Comparison of ENCODE assay signal across 1 cellular context in the genomic region with DNA sequence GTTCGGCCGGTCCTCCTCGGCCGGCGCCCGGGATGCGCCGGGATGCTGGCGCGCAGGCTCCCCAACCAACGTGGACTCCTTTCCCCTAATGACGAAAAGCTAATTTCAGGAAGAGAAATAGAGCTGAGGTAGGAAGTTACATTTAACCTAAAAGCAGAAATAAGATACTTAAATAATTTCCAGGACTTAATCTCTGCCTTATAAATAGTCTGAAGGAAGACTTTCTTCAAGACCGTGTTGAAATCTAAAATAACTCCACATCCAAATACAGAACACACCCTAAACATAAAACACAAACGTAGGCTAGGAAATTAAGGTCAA.
TF ChIP-seq lines count a peak whose summit lies in the region.

No MANE protein-coding gene starts in this region.

TF ChIP-seq in GM23338, 12 proteins besides CTCF, POLR2A, EP300 and RAD21 (continued from another document):
- TF ChIP-seq, protein P1, sequence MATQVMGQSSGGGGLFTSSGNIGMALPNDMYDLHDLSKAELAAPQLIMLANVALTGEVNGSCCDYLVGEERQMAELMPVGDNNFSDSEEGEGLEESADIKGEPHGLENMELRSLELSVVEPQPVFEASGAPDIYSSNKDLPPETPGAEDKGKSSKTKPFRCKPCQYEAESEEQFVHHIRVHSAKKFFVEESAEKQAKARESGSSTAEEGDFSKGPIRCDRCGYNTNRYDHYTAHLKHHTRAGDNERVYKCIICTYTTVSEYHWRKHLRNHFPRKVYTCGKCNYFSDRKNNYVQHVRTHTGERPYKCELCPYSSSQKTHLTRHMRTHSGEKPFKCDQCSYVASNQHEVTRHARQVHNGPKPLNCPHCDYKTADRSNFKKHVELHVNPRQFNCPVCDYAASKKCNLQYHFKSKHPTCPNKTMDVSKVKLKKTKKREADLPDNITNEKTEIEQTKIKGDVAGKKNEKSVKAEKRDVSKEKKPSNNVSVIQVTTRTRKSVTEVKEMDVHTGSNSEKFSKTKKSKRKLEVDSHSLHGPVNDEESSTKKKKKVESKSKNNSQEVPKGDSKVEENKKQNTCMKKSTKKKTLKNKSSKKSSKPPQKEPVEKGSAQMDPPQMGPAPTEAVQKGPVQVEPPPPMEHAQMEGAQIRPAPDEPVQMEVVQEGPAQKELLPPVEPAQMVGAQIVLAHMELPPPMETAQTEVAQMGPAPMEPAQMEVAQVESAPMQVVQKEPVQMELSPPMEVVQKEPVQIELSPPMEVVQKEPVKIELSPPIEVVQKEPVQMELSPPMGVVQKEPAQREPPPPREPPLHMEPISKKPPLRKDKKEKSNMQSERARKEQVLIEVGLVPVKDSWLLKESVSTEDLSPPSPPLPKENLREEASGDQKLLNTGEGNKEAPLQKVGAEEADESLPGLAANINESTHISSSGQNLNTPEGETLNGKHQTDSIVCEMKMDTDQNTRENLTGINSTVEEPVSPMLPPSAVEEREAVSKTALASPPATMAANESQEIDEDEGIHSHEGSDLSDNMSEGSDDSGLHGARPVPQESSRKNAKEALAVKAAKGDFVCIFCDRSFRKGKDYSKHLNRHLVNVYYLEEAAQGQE (IDR thresholded peaks at IDR 0.05; ENCODE audit: unreplicated experiment): no peak
